Comparison of ENCODE assay signal across 11 cellular contexts in genomic region chr4:123939621-123940020, GRCh38.
A peak's percentile ranks its signal among the peaks of the same experiment; 100 is the strongest.
DNase-seq lines count a peak whose midpoint lies in the region; ATAC-seq and TF ChIP-seq lines count a peak whose summit lies in the region.
"Had no signal": no experiment of that assay in that cellular context is flagged by ENCODE, and none has a peak within 500 bp of the region (broad histone marks: within the 10 kb centered on the region; RNA-seq: fewer than 3 reads in every experiment).

No MANE protein-coding gene starts in this region.

- H3K4me3 Mint-ChIP-seq in mesothelial cell of epicardium = no peak overlapping the region
- H3K4me3 Mint-ChIP-seq: T-cell had no signal

- H3K27me3 Mint-ChIP-seq in mesothelial cell of epicardium (ENCODE audit: low read depth) = no peaks in the 10 kb centered on the region

- peaks cover 31% of the 10 kb centered on the region for H3K4me1 Mint-ChIP-seq in mesothelial cell of epicardium
- H3K4me1 Mint-ChIP-seq: T-cell had no signal

- H3K4me1 ChIP-seq in aorta (ENCODE audit: control insufficient read depth in 1 of 2, insufficient read depth in 2 of 2, low read length in 2 of 2) = no peaks in the 10 kb centered on the region
- H3K4me1 ChIP-seq: Caco-2 had no signal

- DNase-seq in COLO829 (ENCODE audit: low spot score) (peak; percentile 37), HT1080 (ENCODE audit: low read depth) (peak; percentile 86), cardiac fibroblast (ENCODE audit: low read depth in 2 of 2) (peak; percentile 81 to 87), left kidney (ENCODE audit: low read depth, low spot score) (peak; percentile 65), aorta (no peak), SIG-M5 (lab: John Stamatoyannopoulos, UW) (no peak), mesothelial cell of epicardium (ENCODE audit: low spot score in 2 of 2, unreplicated experiment in 2 of 2) (no peak)
- DNase-seq: Caco-2, NCI-H446, T-cell had no signal

- ATAC-seq in aorta (ENCODE audit: low FRiP score) (no peak), GM18861 (IDR thresholded peaks at IDR 0.05; ENCODE audit: unreplicated experiment) (no peak)
- ATAC-seq: T-cell had no signal

- H3K9me3 Mint-ChIP-seq in mesothelial cell of epicardium = no peaks in the 10 kb centered on the region

- no peak overlapping the region for H3K27ac ChIP-seq in aorta (ENCODE audit: low read depth in 1 of 2, low read length in 2 of 2)

- H3K27ac Mint-ChIP-seq in mesothelial cell of epicardium = no peak overlapping the region
- H3K27ac Mint-ChIP-seq: T-cell had no signal

- no peaks in the 10 kb centered on the region for H3K27me3 ChIP-seq in aorta (ENCODE audit: control insufficient read depth in 1 of 2, insufficient read depth in 2 of 2, low read length in 1 of 2)

- H3K4me3 ChIP-seq in cardiac fibroblast (replicated peaks in 1 of 2; ENCODE audit: low read depth in 2 of 2, low read length in 2 of 2) (no peak overlapping the region), aorta (ENCODE audit: low read length in 2 of 2) (no peak overlapping the region)

- WGBS in aorta, 2 donors = 89 to 96% methylated on average over 1 of the region's 1 CpG

- no peaks in the 10 kb centered on the region for H3K36me3 Mint-ChIP-seq in mesothelial cell of epicardium
- H3K36me3 Mint-ChIP-seq: T-cell had no signal

- no peaks in the 10 kb centered on the region for H3K9me3 ChIP-seq in aorta (ENCODE audit: control insufficient read depth, low read length)
- H3K9me3 ChIP-seq: Caco-2 had no signal

- intact Hi-C loops in aorta (cut with DNase I) = no loop called here

- H3K36me3 ChIP-seq in aorta (ENCODE audit: control insufficient read depth in 1 of 2, insufficient read depth in 2 of 2, low read length in 1 of 2) = no peaks in the 10 kb centered on the region

- TF ChIP-seq CTCF in cardiac fibroblast (IDR thresholded peaks at IDR 0.05; ENCODE audit: low read depth, low read length) = no peak
- TF ChIP-seq CTCF in mesothelial cell of epicardium (IDR thresholded peaks at IDR 0.05; ENCODE audit: unreplicated experiment) = no peak

Comparison
In these comparisons a context has a peak if more than half of its experiments do, and no peak if none do; other contexts are left out.
1. DNase-seq: peak in COLO829 (single experiment), HT1080 (single experiment), cardiac fibroblast (2 of 2) and left kidney (single experiment); none in aorta (0 of 2), SIG-M5 (single experiment) and mesothelial cell of epicardium (0 of 2).